In the genomic region with DNA sequence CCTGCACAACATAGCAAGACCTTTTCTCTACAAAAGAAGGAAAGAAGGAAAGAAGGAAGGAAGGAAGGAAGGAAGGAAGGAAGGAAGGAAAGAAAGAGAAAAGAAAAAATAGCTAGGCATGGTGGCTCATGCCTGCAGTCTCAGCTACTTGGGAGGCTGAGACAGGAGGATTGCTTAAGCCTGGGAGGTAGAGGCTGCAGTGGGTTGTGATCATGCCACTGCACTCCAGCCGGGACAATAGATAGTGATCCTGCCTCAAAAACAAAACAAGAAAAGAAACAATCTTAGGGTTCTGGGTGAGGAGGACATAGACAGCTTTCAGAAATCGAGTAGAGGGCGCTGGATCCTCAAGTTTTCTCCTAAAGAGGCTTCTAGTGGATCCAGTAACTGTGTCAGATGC, we compare ENCODE assay signal across 22 cellular contexts. TPM values are rescaled to one million over a fixed set of nuclear protein-coding genes. Genes with fewer than 3 reads are reported as not detected.
A peak's percentile ranks its signal among the peaks of the same experiment; 100 is the strongest.
DNase-seq lines count a peak whose midpoint lies in the region; ATAC-seq, FAIRE-seq and TF ChIP-seq lines count a peak whose summit lies in the region.
"Had no signal": no experiment of that assay in that cellular context is flagged by ENCODE, and none has a peak within 500 bp of the region (broad histone marks: within the 10 kb centered on the region; RNA-seq: fewer than 3 reads in every experiment).

No MANE protein-coding gene starts in this region.

- H3K9ac ChIP-seq in HUES48 (ENCODE audit: low read depth, low read length) (no peak overlapping the region), GM12878 (ENCODE audit: control insufficient read depth, insufficient read depth, low read length) (peak overlapping the region; percentile 65; the same call in 1 of the 2 replicates), mesendoderm (ENCODE audit: low read length) (no peak overlapping the region)

- H2BK15ac ChIP-seq in mesendoderm (replicated peaks; ENCODE audit: low read depth), result no peak overlapping the region

- no peak for TF ChIP-seq EP300 in GM12878 (IDR thresholded peaks at IDR 0.05; ENCODE audit: borderline replicate concordance in 1 of 2, control insufficient read depth in 1 of 2, low read depth in 2 of 2, low read length in 2 of 2)

- H4K20me1 ChIP-seq in GM12878 (ENCODE audit: control insufficient read depth, insufficient read depth), result no peaks in the 10 kb centered on the region

- H4K5ac ChIP-seq in mesendoderm (ENCODE audit: low read length), result peak overlapping the region; percentile 7

- peaks cover 39% of the 10 kb centered on the region for H3K27me3 ChIP-seq in HUES48 (ENCODE audit: control insufficient read depth, insufficient read depth, low read length)
- no peaks in the 10 kb centered on the region for H3K27me3 ChIP-seq in GM12878 (replicated peaks in 1 of 2; ENCODE audit: control insufficient read depth in 2 of 2, insufficient read depth in 2 of 2, low read length in 1 of 2)
- no peaks in the 10 kb centered on the region for H3K27me3 ChIP-seq in mesendoderm (ENCODE audit: insufficient read depth, low read length, poor library complexity)
- H3K27me3 ChIP-seq: SJSA1 had no signal

- H3K4me3 Mint-ChIP-seq in stimulated activated effector memory CD8-positive, alpha-beta T cell treated with anti-CD3 and anti-CD28 coated beads, Interleukin-12 subunit alpha, Interleukin-12 subunit beta, amount 100 ng/mL, for 72 hours, result peak overlapping the region; percentile 52
- no peak overlapping the region for H3K4me3 Mint-ChIP-seq in activated T-helper 1 cell treated with anti-CD3 and anti-CD28 coated beads, Interleukin-12 subunit alpha, Interleukin-12 subunit beta, Interleukin-2, Interleukin-4 antibody, amounts not matched to agents 30 ng/mL and 10 ng/mL and 1 ng/mL, durations not matched to agents 14 hours and 24 hours and 36 hours
- H3K4me3 Mint-ChIP-seq: IgD-negative memory B cell had no signal

- DNase-seq in GM12878 (ENCODE audit: low read depth, low spot score) (no peak), mesendoderm (no peak), DMS53 treated with DMSO at 0.1 percent for 48 hours (lab: John Stamatoyannopoulos, UW; ENCODE audit: unreplicated experiment) (no peak)
- DNase-seq in stimulated activated effector memory CD8-positive, alpha-beta T cell treated with anti-CD3 and anti-CD28 coated beads, Interleukin-12 subunit alpha, Interleukin-12 subunit beta, amount 100 ng/mL, for 72 hours (ENCODE audit: low spot score in 2 of 2), result no peak
- DNase-seq in activated T-helper 1 cell treated with anti-CD3 and anti-CD28 coated beads, Interleukin-12 subunit alpha, Interleukin-12 subunit beta, Interleukin-2, Interleukin-4 antibody, amounts not matched to agents 30 ng/mL and 10 ng/mL and 1 ng/mL, durations not matched to agents 14 hours and 24 hours and 36 hours (ENCODE audit: low spot score), result no peak
- DNase-seq: Calu3; CD8-positive, alpha-beta memory T cell; DMS153; GDM1; NCI-H1105 treated with DMSO at 0.1 percent for 48 hours; NCI-H2081; NCI-H2171; NCI-H524 treated with DMSO at 0.1 percent for 48 hours had no signal

- no peak for TF ChIP-seq CTCF in GM12878 (IDR thresholded peaks at IDR 0.05 in 2 of 3, conservative IDR thresholded peaks at IDR 0.05 in 1 of 3; ENCODE audit: control insufficient read depth in 2 of 3, extremely low read depth in 1 of 3, insufficient read depth in 1 of 3, low read depth in 3 of 3, low read length in 3 of 3)

- H3K9me3 ChIP-seq in HUES48 (ENCODE audit: control insufficient read depth, insufficient read depth, low read length), result no peaks in the 10 kb centered on the region
- H3K9me3 ChIP-seq in GM12878 (replicated peaks; ENCODE audit: control insufficient read depth, insufficient read depth, low read length), result no peaks in the 10 kb centered on the region
- H3K9me3 ChIP-seq: HAP-1, SJSA1 had no signal

- H3K9me3 Mint-ChIP-seq in stimulated activated effector memory CD8-positive, alpha-beta T cell treated with anti-CD3 and anti-CD28 coated beads, Interleukin-12 subunit alpha, Interleukin-12 subunit beta, amount 100 ng/mL, for 72 hours, result no peaks in the 10 kb centered on the region
- H3K9me3 Mint-ChIP-seq in activated T-helper 1 cell treated with anti-CD3 and anti-CD28 coated beads, Interleukin-12 subunit alpha, Interleukin-12 subunit beta, Interleukin-2, Interleukin-4 antibody, amounts not matched to agents 30 ng/mL and 10 ng/mL and 1 ng/mL, durations not matched to agents 14 hours and 24 hours and 36 hours, result no peaks in the 10 kb centered on the region
- H3K9me3 Mint-ChIP-seq: CD8-positive, alpha-beta memory T cell had no signal

- CTCF ChIA-PET in GM12878 (lab: Yijun Ruan, JAX), result no interaction called here

- no peak overlapping the region for H2BK5ac ChIP-seq in mesendoderm (ENCODE audit: low read length)

- RAD21 ChIA-PET in GM12878 (lab: Charles Lee; ENCODE audit: unreplicated experiment), result no interaction called here

- no TSS peak for BruUV-seq in GM12878 (replicated peaks; lab: Mats Ljungman, UMichigan)

- H3K4me3 ChIP-seq in HUES48 (ENCODE audit: low read depth, low read length) (no peak overlapping the region), GM12878 (no peak overlapping the region), mesendoderm (ENCODE audit: low read length) (no peak overlapping the region)
- H3K4me3 ChIP-seq: HAP-1, SJSA1 had no signal

- no peak overlapping the region for H2AK5ac ChIP-seq in mesendoderm (ENCODE audit: low read length)

- no peaks in the 10 kb centered on the region for H3K79me1 ChIP-seq in mesendoderm (ENCODE audit: low read length)

- H3K27me3 Mint-ChIP-seq in activated T-helper 1 cell treated with anti-CD3 and anti-CD28 coated beads, Interleukin-12 subunit alpha, Interleukin-12 subunit beta, Interleukin-2, Interleukin-4 antibody, amounts not matched to agents 30 ng/mL and 10 ng/mL and 1 ng/mL, durations not matched to agents 14 hours and 24 hours and 36 hours (ENCODE audit: insufficient read depth), result peaks cover 8% of the 10 kb centered on the region

- H2BK120ac ChIP-seq in mesendoderm (ENCODE audit: low read depth, low read length), result no peak overlapping the region

- H3K27ac Mint-ChIP-seq in stimulated activated effector memory CD8-positive, alpha-beta T cell treated with anti-CD3 and anti-CD28 coated beads, Interleukin-12 subunit alpha, Interleukin-12 subunit beta, amount 100 ng/mL, for 72 hours, result no peak overlapping the region
- no peak overlapping the region for H3K27ac Mint-ChIP-seq in activated T-helper 1 cell treated with anti-CD3 and anti-CD28 coated beads, Interleukin-12 subunit alpha, Interleukin-12 subunit beta, Interleukin-2, Interleukin-4 antibody, amounts not matched to agents 30 ng/mL and 10 ng/mL and 1 ng/mL, durations not matched to agents 14 hours and 24 hours and 36 hours
- H3K27ac Mint-ChIP-seq: IgD-negative memory B cell had no signal

- intact Hi-C loops in GM12878 (cut with micrococcal nuclease; ENCODE audit: unreplicated experiment), result loop anchor here (1.0 kb wide), 2 partner anchors 8 to 240 kb away; a partner anchor contains a TSS
- intact Hi-C loops in activated T-helper 1 cell treated with anti-CD3 and anti-CD28 coated beads, Interleukin-12 subunit alpha, Interleukin-12 subunit beta, Interleukin-2, Interleukin-4 antibody, amounts not matched to agents 30 ng/mL and 10 ng/mL and 1 ng/mL, durations not matched to agents 14 hours and 24 hours and 36 hours (cut with micrococcal nuclease), result no loop called here

- peak overlapping the region; percentile 93 for H3K27ac ChIP-seq in HUES48 (ENCODE audit: low read depth, low read length)
- H3K27ac ChIP-seq in GM12878 (ENCODE audit: control insufficient read depth, insufficient read depth), result peak overlapping the region; percentile 89
- no peak overlapping the region for H3K27ac ChIP-seq in mesendoderm (ENCODE audit: low read depth, low read length)
- H3K27ac ChIP-seq: C4-2B, SJSA1 had no signal

- peaks cover 40% of the 10 kb centered on the region for H3K4me1 ChIP-seq in HUES48 (ENCODE audit: control insufficient read depth, insufficient read depth, low read length)
- peaks cover 21% of the 10 kb centered on the region for H3K4me1 ChIP-seq in GM12878 (ENCODE audit: control insufficient read depth, insufficient read depth, low read length)
- H3K4me1 ChIP-seq in mesendoderm (ENCODE audit: control insufficient read depth, low read depth, low read length), result peaks cover 10% of the 10 kb centered on the region
- H3K4me1 ChIP-seq: HAP-1 had no signal

- POLR2A ChIA-PET in GM12878 (lab: Charles Lee), result no interaction called here

- H3K4ac ChIP-seq in mesendoderm (ENCODE audit: low read depth, low read length), result no peak overlapping the region

- peak overlapping the region; percentile 87 for H2AFZ ChIP-seq in GM12878 (ENCODE audit: control insufficient read depth, low read depth, low read length)

- no peaks in the 10 kb centered on the region for H3K36me3 ChIP-seq in HUES48 (ENCODE audit: control insufficient read depth, insufficient read depth, low read length)
- no peaks in the 10 kb centered on the region for H3K36me3 ChIP-seq in GM12878 (ENCODE audit: control insufficient read depth in 2 of 2, insufficient read depth in 2 of 2, low read length in 1 of 2)
- H3K36me3 ChIP-seq in mesendoderm (ENCODE audit: control insufficient read depth, insufficient read depth, low read length), result no peaks in the 10 kb centered on the region
- H3K36me3 ChIP-seq: HAP-1, SJSA1 had no signal

- H3K56ac ChIP-seq in mesendoderm (ENCODE audit: low read length), result peak overlapping the region; percentile 8

- H3K23ac ChIP-seq in mesendoderm (ENCODE audit: low read length), result no peak overlapping the region

- no peaks in the 10 kb centered on the region for H3K36me3 Mint-ChIP-seq in stimulated activated effector memory CD8-positive, alpha-beta T cell treated with anti-CD3 and anti-CD28 coated beads, Interleukin-12 subunit alpha, Interleukin-12 subunit beta, amount 100 ng/mL, for 72 hours
- no peaks in the 10 kb centered on the region for H3K36me3 Mint-ChIP-seq in activated T-helper 1 cell treated with anti-CD3 and anti-CD28 coated beads, Interleukin-12 subunit alpha, Interleukin-12 subunit beta, Interleukin-2, Interleukin-4 antibody, amounts not matched to agents 30 ng/mL and 10 ng/mL and 1 ng/mL, durations not matched to agents 14 hours and 24 hours and 36 hours (ENCODE audit: low read depth)
- H3K36me3 Mint-ChIP-seq: CD8-positive, alpha-beta memory T cell; IgD-negative memory B cell had no signal

- in situ Hi-C loops in GM12878 (cut with MboI), result no loop called here

- H3K4me1 Mint-ChIP-seq in stimulated activated effector memory CD8-positive, alpha-beta T cell treated with anti-CD3 and anti-CD28 coated beads, Interleukin-12 subunit alpha, Interleukin-12 subunit beta, amount 100 ng/mL, for 72 hours, result peaks cover 11% of the 10 kb centered on the region
- no peaks in the 10 kb centered on the region for H3K4me1 Mint-ChIP-seq in activated T-helper 1 cell treated with anti-CD3 and anti-CD28 coated beads, Interleukin-12 subunit alpha, Interleukin-12 subunit beta, Interleukin-2, Interleukin-4 antibody, amounts not matched to agents 30 ng/mL and 10 ng/mL and 1 ng/mL, durations not matched to agents 14 hours and 24 hours and 36 hours (ENCODE audit: low read depth)
- H3K4me1 Mint-ChIP-seq: CD8-positive, alpha-beta memory T cell had no signal

- no peak overlapping the region for H4K8ac ChIP-seq in mesendoderm (ENCODE audit: low read depth, low read length)

- H3K18ac ChIP-seq in mesendoderm (ENCODE audit: low read length), result peak overlapping the region; percentile 94

- SMC1A ChIA-PET in GM12878 (lab: Charles Lee; ENCODE audit: uncharacterized antibody, unreplicated experiment), result no interaction called here

- H3K79me2 ChIP-seq in GM12878 (ENCODE audit: control insufficient read depth, insufficient read depth, low read length), result no peaks in the 10 kb centered on the region
- H3K79me2 ChIP-seq in mesendoderm (ENCODE audit: control insufficient read depth, insufficient read depth, low read length), result no peaks in the 10 kb centered on the region

- ATAC-seq in GM12878 (no peak), HG03378 (IDR thresholded peaks at IDR 0.05; ENCODE audit: unreplicated experiment) (no peak)
- no peak for ATAC-seq in stimulated activated effector memory CD8-positive, alpha-beta T cell treated with anti-CD3 and anti-CD28 coated beads, Interleukin-12 subunit alpha, Interleukin-12 subunit beta, amount 100 ng/mL, for 72 hours
- ATAC-seq: Right ventricle myocardium inferior had no signal

- peak overlapping the region; percentile 84 for H3K4me2 ChIP-seq in GM12878 (ENCODE audit: control insufficient read depth, insufficient read depth)
- H3K4me2 ChIP-seq in mesendoderm (ENCODE audit: low read length), result no peak overlapping the region

- TF ChIP-seq RAD21 in GM12878 (IDR thresholded peaks at IDR 0.05; ENCODE audit: insufficient read depth, low read depth, low read length), result no peak

- no peak for TF ChIP-seq POLR2A in GM12878 (IDR thresholded peaks at IDR 0.05; ENCODE audit: low read depth, low read length)

- no peak for FAIRE-seq in GM12878 (lab: Jason Lieb, UNC)
- FAIRE-seq: A204.1 had no signal

- 76% methylated on average over 3 of the region's 3 CpGs for WGBS in GM12878 (ENCODE audit: insufficient coverage, insufficient replicate concordance, low lambda C conversion rate, missing lambda C conversion rate)
- no CpG with 5 or more reads among the region's 3 CpGs for WGBS in mesendoderm (ENCODE audit: extremely low coverage, insufficient coverage, low lambda C conversion rate)

RNA-seq across cellular contexts. Expression of a gene that starts 59.7 kb away (rescaled TPM):
- not detected in 2 replicates for total RNA-seq in GM12878 (2013; cell fraction: nucleolus; rRNA removed)
- total RNA-seq in GM12878 (2014; rRNA removed), result not detected in 2 replicates
- total RNA-seq in GM12878 (2014; rRNA removed; fragmentation: Illumina TruSeq; extraction: Trizol), result not detected in 2 replicates
- total RNA-seq in GM12878 (2021), result not detected in 2 replicates
- polyA plus RNA-seq in GM12878 (2011; ENCODE audit: low read depth), result not detected
- polyA plus RNA-seq in GM12878 (2011; rRNA removed), result not detected in 2 replicates
- polyA plus RNA-seq in GM12878 (2011; cell fraction: cytosol; rRNA removed), result not detected in 2 replicates
- polyA plus RNA-seq in GM12878 (2011; cell fraction: nucleus; rRNA removed), result not detected in 2 replicates
- polyA plus RNA-seq in GM12878 (2012), result not detected in 2 replicates
- not detected in 2 replicates for polyA plus RNA-seq in GM12878 (2014; fragmentation: Illumina TruSeq; extraction: Trizol)
- polyA plus RNA-seq in GM12878 (2014; fragmentation: Nextera tagmentation; extraction: Ambion mirVana), result not detected
- not detected in 2 replicates for polyA plus RNA-seq in GM12878 (2014; rRNA removed)
- not detected for polyA plus RNA-seq in GM12878 (2016; fragmentation: Nextera tagmentation; extraction: Ambion mirVana)
- polyA minus RNA-seq in GM12878 (2011; rRNA and poly(A)+ RNA removed), result not detected in 2 replicates
- not detected in 2 replicates for polyA minus RNA-seq in GM12878 (2011; cell fraction: cytosol; rRNA and poly(A)+ RNA removed)
- not detected in 2 replicates for polyA minus RNA-seq in GM12878 (2011; cell fraction: nucleus; rRNA and poly(A)+ RNA removed)
- 0.08 TPM for polyA plus RNA-seq in mesendoderm (2013, experiment 1 of 2)
- 0.10 TPM for polyA plus RNA-seq in mesendoderm (2013, experiment 2 of 2)
- not detected in 2 replicates for total RNA-seq in activated T-helper 1 cell treated with anti-CD3 and anti-CD28 coated beads, Interleukin-12 subunit alpha, Interleukin-12 subunit beta, Interleukin-2, Interleukin-4 antibody, amounts not matched to agents 30 ng/mL and 10 ng/mL and 1 ng/mL, durations not matched to agents 14 hours and 24 hours and 36 hours
- total RNA-seq: Calu3; CD8-positive, alpha-beta memory T cell; HT1080; Right ventricle myocardium inferior; SJSA1 had no signal
- polyA plus RNA-seq: CD8-positive, alpha-beta memory T cell; IgD-negative memory B cell had no signal
